14 cellular contexts compared by ENCODE assay signal in the genomic region with DNA sequence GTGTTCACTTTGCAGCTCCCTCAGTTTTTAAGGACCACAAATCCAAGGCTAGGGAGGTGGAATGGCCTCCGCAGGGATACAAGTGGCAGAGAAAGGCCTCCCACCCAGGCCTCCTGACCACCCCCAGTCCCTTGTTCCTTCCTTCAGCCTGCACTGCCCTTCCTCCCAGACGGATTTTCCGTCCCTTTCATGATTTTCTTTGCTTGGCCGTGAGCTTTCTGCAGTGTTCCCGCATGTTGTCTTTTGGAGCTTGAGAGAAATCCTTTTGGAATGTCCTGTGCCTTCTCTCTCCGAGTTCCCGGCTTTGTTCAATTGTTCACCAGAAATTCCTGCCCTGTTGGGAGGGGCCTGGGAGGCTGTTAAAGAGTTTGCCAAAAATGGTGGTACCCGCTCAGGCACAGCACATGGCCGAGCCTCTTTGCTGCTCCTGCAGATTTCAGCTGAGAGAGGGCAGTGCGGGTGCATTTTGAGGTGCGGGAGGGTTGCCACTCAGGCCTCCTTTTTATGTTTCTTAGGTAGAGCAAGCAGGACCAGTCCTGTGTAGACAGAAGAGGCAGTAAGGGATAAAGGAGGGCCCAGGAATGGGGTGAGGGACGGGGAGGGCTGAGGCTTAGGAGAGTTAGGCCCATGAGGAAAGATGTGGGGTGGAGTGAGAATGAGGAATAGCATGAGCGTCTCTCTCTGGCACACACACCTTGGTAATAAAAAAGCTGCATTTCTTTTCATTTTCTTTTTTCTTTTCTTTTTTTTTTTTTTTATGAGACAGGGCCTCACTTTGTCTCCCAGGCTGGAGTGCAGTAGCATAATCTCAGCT. TPM values are rescaled to one million over a fixed set of nuclear protein-coding genes. Genes with fewer than 3 reads are reported as not detected.
A peak's percentile ranks its signal among the peaks of the same experiment; 100 is the strongest.
DNase-seq lines count a peak whose midpoint lies in the region; ATAC-seq and TF ChIP-seq lines count a peak whose summit lies in the region.
"Had no signal": no experiment of that assay in that cellular context is flagged by ENCODE, and none has a peak within 500 bp of the region (broad histone marks: within the 10 kb centered on the region; RNA-seq: fewer than 3 reads in every experiment).

No MANE protein-coding gene starts in this region.

- H3K4me3 Mint-ChIP-seq in glutamatergic neuron (ENCODE audit: unreplicated experiment) = no peak overlapping the region
- H3K4me3 Mint-ChIP-seq: effector memory CD8-positive, alpha-beta T cell had no signal

- H4K8ac ChIP-seq in neuronal stem cell (ENCODE audit: low read depth, low read length) = no peak overlapping the region

- peaks cover 4 to 31% of the 10 kb centered on the region in 2 donors for H3K4me1 ChIP-seq in ascending aorta
- peaks cover 70% of the 10 kb centered on the region for H3K4me1 ChIP-seq in left ventricle myocardium inferior
- peaks cover 24 to 26% of the 10 kb centered on the region in 2 donors for H3K4me1 ChIP-seq in neuronal stem cell (ENCODE audit: control insufficient read depth in 2 of 2, insufficient read depth in 1 of 2, low read depth in 1 of 2, low read length in 2 of 2)

- H3K23ac ChIP-seq in neuronal stem cell (ENCODE audit: low read depth, low read length, poor library complexity) = no peak overlapping the region

- H2BK5ac ChIP-seq in neuronal stem cell (ENCODE audit: low read length) = no peak overlapping the region

- no peak overlapping the region for H2BK15ac ChIP-seq in neuronal stem cell (ENCODE audit: low read length)

- H3K4me3 ChIP-seq in ascending aorta (no peak overlapping the region), left ventricle myocardium inferior (no peak overlapping the region), neuronal stem cell (ENCODE audit: low read length in 2 of 2) (no peak overlapping the region)
- H3K4me3 ChIP-seq: spleen had no signal

- H3K18ac ChIP-seq in neuronal stem cell (ENCODE audit: low read length) = peak overlapping the region; percentile 69

- H4K91ac ChIP-seq in neuronal stem cell (ENCODE audit: low read depth, low read length, poor library complexity) = no peak overlapping the region

- TF ChIP-seq CTCF in ascending aorta (IDR thresholded peaks at IDR 0.05) (no peak), left ventricle myocardium inferior (IDR thresholded peaks at IDR 0.05; ENCODE audit: borderline replicate concordance) (no peak), glutamatergic neuron (IDR thresholded peaks at IDR 0.05; ENCODE audit: partially characterized antibody, unreplicated experiment) (no peak)

- H3K27ac ChIP-seq in ascending aorta = peak overlapping the region; percentile 12 to 68
- H3K27ac ChIP-seq in left ventricle myocardium inferior (replicated peaks) = peak overlapping the region; percentile 96
- peak overlapping the region; percentile 93 for H3K27ac ChIP-seq in neuronal stem cell (replicated peaks; ENCODE audit: low read length)

- H3K4me2 ChIP-seq in neuronal stem cell (ENCODE audit: insufficient read depth, low read length, poor library complexity, severe bottlenecking) = peak overlapping the region; percentile 39

- peak overlapping the region; percentile 32 for H2BK12ac ChIP-seq in neuronal stem cell (ENCODE audit: low read length)

- H3K4me1 Mint-ChIP-seq in glutamatergic neuron (ENCODE audit: low read depth, unreplicated experiment) = no peaks in the 10 kb centered on the region

- no peaks in the 10 kb centered on the region for H3K79me1 ChIP-seq in neuronal stem cell (ENCODE audit: low read depth, low read length)

- H3K36me3 Mint-ChIP-seq in glutamatergic neuron (ENCODE audit: unreplicated experiment) = no peaks in the 10 kb centered on the region

- no peaks in the 10 kb centered on the region for H3K9me3 Mint-ChIP-seq in glutamatergic neuron (ENCODE audit: unreplicated experiment)
- H3K9me3 Mint-ChIP-seq: effector memory CD8-positive, alpha-beta T cell had no signal

- no peak overlapping the region for H3K27ac Mint-ChIP-seq in glutamatergic neuron (ENCODE audit: unreplicated experiment)
- H3K27ac Mint-ChIP-seq: effector memory CD8-positive, alpha-beta T cell had no signal

- H2AK5ac ChIP-seq in neuronal stem cell (ENCODE audit: low read depth, low read length) = no peak overlapping the region

- ATAC-seq in HG02571 (IDR thresholded peaks at IDR 0.05; ENCODE audit: unreplicated experiment) = no peak
- ATAC-seq: effector memory CD8-positive, alpha-beta T cell had no signal

- H2BK120ac ChIP-seq in neuronal stem cell (ENCODE audit: low read depth, low read length) = no peak overlapping the region

- peak overlapping the region; percentile 82 for H2AFZ ChIP-seq in neuronal stem cell (ENCODE audit: low read length)

- no peaks in the 10 kb centered on the region for H3K27me3 ChIP-seq in ascending aorta
- no peaks in the 10 kb centered on the region for H3K27me3 ChIP-seq in left ventricle myocardium inferior (ENCODE audit: low read depth)
- no peaks in the 10 kb centered on the region for H3K27me3 ChIP-seq in neuronal stem cell (ENCODE audit: control insufficient read depth in 3 of 3, insufficient read depth in 3 of 3, low read depth in 1 of 3, low read length in 3 of 3)
- H3K27me3 ChIP-seq: spleen had no signal

- H3K27me3 Mint-ChIP-seq in glutamatergic neuron (ENCODE audit: unreplicated experiment) = peaks cover 2% of the 10 kb centered on the region

- H3K36me3 ChIP-seq in ascending aorta (no peaks in the 10 kb centered on the region), left ventricle myocardium inferior (no peaks in the 10 kb centered on the region), neuronal stem cell (replicated peaks in 1 of 2; ENCODE audit: control insufficient read depth in 2 of 2, insufficient read depth in 2 of 2, low read length in 2 of 2) (no peaks in the 10 kb centered on the region)
- H3K36me3 ChIP-seq: spleen had no signal

- DNase-seq in EH (ENCODE audit: low read depth) (peak; percentile 79), ascending aorta (ENCODE audit: low spot score in 2 of 2) (no peak), left ventricle myocardium inferior (no peak), neuronal stem cell (ENCODE audit: low spot score) (peak; percentile 88), T-helper 9 cell (no peak), NCI-H2081 (lab: John Stamatoyannopoulos, UW) (no peak), glutamatergic neuron (no peak)
- DNase-seq: effector memory CD8-positive, alpha-beta T cell; hypothalamus; NCI-H1092; NCI-H526 treated with DMSO at 0.1 percent for 48 hours; SHP77 treated with DMSO at 0.1 percent for 48 hours; spleen had no signal

- WGBS in neuronal stem cell (ENCODE audit: extremely low coverage in 2 of 2, insufficient read length in 2 of 2, insufficient replicate concordance in 1 of 2), 2 donors = no CpG with 5 or more reads among the region's 13 CpGs

- intact Hi-C loops in ascending aorta (cut with DNase I) = no loop called here
- intact Hi-C loops in left ventricle myocardium inferior (cut with micrococcal nuclease) = no loop called here

- no peak overlapping the region for H3K9ac ChIP-seq in neuronal stem cell (ENCODE audit: low read depth, low read length, poor library complexity)

- no peak overlapping the region for H3K14ac ChIP-seq in neuronal stem cell (ENCODE audit: low read length)

- no peak overlapping the region for H3K4ac ChIP-seq in neuronal stem cell (ENCODE audit: low read length)

- no peaks in the 10 kb centered on the region for H3K9me3 ChIP-seq in ascending aorta
- no peaks in the 10 kb centered on the region for H3K9me3 ChIP-seq in left ventricle myocardium inferior (replicated peaks)
- H3K9me3 ChIP-seq in neuronal stem cell (replicated peaks in 1 of 2; ENCODE audit: control insufficient read depth in 2 of 2, insufficient read depth in 1 of 2, low read depth in 1 of 2, low read length in 2 of 2) = no peaks in the 10 kb centered on the region
- H3K9me3 ChIP-seq: spleen had no signal

RNA-seq across cellular contexts. Expression of gene HSPG2, which starts 7.4 kb away (rescaled TPM):
- total RNA-seq in ascending aorta (1,294 TPM), left ventricle myocardium inferior (257 TPM), glutamatergic neuron (ENCODE audit: unreplicated experiment) (3.3 TPM)
- 11.0 TPM for polyA plus RNA-seq in neuronal stem cell (2013, experiment 1 of 2)
- 10.9 TPM for polyA plus RNA-seq in neuronal stem cell (2013, experiment 2 of 2)

RNA-seq across cellular contexts. Expression of gene CELA3B, which starts 32.4 kb away (rescaled TPM):
- total RNA-seq in ascending aorta = not detected
- not detected for total RNA-seq in left ventricle myocardium inferior
- polyA plus RNA-seq in neuronal stem cell (2013, experiment 1 of 2) = not detected
- polyA plus RNA-seq in neuronal stem cell (2013, experiment 2 of 2) = not detected
- total RNA-seq in glutamatergic neuron (ENCODE audit: unreplicated experiment) = not detected

RNA-seq across cellular contexts. Expression of gene CELA3A, which starts 57.0 kb away (rescaled TPM):
- total RNA-seq in ascending aorta (not detected), left ventricle myocardium inferior (not detected), glutamatergic neuron (ENCODE audit: unreplicated experiment) (not detected)
- polyA plus RNA-seq in neuronal stem cell (2013, experiment 1 of 2) = not detected
- not detected for polyA plus RNA-seq in neuronal stem cell (2013, experiment 2 of 2)

Comparison
In these comparisons a context has a peak if more than half of its experiments do, and no peak if none do; other contexts are left out.
1. DNase-seq: peak in EH (single experiment) and neuronal stem cell (single experiment); none in ascending aorta (0 of 2), left ventricle myocardium inferior (single experiment), T-helper 9 cell (single experiment), NCI-H2081 (0 of 2) and glutamatergic neuron (single experiment).
2. H3K27ac ChIP-seq: peak in every context shown above with its lines; median percentile 96 in left ventricle myocardium inferior; 93 in neuronal stem cell; 40 in ascending aorta.
3. RNA of gene HSPG2, which starts 7.4 kb away (total RNA-seq): 1,294 TPM in ascending aorta (single experiment) and 257 TPM in left ventricle myocardium inferior (single experiment); 3.3 TPM in glutamatergic neuron (single experiment); every median in the first group is over 10 times any median in the second.